In the genomic region with DNA sequence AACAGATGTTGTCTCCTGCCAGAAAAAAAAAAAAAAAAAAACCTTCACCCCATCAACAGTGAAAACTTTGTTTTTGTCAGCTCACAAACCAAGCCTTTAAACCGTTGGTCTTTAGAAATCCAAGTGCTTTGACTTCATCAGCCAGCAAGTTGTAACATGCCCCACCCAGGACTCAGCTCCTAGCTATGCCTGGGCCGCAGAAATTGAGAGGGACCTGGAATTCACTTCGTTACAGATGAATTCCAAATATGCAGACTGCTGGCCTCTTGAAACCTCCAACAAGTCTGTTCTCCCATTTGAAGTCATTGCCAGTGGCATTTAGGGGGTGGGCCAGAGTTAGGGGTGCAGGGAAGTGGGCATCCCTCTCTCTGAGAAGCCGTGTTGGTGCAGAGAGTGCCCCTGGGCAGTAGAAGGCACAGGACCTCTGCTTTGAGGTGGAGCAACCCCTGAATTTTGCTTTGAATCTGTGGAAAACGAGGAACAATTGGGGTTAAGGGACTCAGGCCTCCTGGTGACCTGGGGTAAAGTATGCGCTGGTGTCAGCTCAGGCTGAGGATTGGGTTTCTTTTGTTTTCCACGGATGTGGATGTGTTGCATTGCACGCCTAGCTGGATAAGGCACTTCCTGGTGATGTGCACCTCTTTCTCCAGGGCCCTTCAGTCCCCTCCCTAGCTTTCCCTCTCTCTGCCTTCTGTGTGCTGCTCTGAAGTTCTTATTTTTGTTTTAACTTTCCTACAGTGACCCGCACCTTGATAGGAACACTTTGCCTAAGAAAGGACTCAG, we compare ENCODE assay signal across 11 cellular contexts.
DNase-seq lines count a peak whose midpoint lies in the region; TF ChIP-seq lines count a peak whose summit lies in the region.
"Had no signal": no experiment of that assay in that cellular context is flagged by ENCODE, and none has a peak within 500 bp of the region (broad histone marks: within the 10 kb centered on the region; RNA-seq: fewer than 3 reads in every experiment).

No MANE protein-coding gene starts in this region.

- DNase-seq in astrocyte of the spinal cord (ENCODE audit: low read depth, low spot score), result peak; percentile 45
- DNase-seq in islet precursor cell, result peak; percentile 89
- DNase-seq in smooth muscle cell (lab: John Stamatoyannopoulos, UW; ENCODE audit: unreplicated experiment), result no peak
- no peak for DNase-seq in RKO (ENCODE audit: low spot score)
- no peak for DNase-seq in stimulated activated CD4-positive, alpha-beta T cell treated with anti-CD3 and anti-CD28 coated beads, Interleukin-1b, Interleukin-23, amount 100 ng/mL, for 48 hours
- no peak for DNase-seq in iPS-NIHi11 (ENCODE audit: low spot score)
- DNase-seq: activated CD4-positive, alpha-beta T cell treated with anti-CD3 and anti-CD28 coated beads, Interleukin-2, amount 50 U/mL, for 1 hour; CD4-positive, alpha-beta T cell; NCI-H1694 treated with DMSO at 0.1 percent for 48 hours; RPMI8226 had no signal

- in situ Hi-C loops in astrocyte of the spinal cord (cut with HindIII; ENCODE audit: low sequenced_read_pairs), result no loop called here

- H3K36me3 ChIP-seq in HUES48 (ENCODE audit: control insufficient read depth, insufficient read depth, low read length) (peaks cover 88% of the 10 kb centered on the region), smooth muscle cell (ENCODE audit: low read depth) (no peaks in the 10 kb centered on the region)

- no peak for TF ChIP-seq CTCF in astrocyte of the spinal cord (IDR thresholded peaks at IDR 0.05; ENCODE audit: low read depth, low read length)
- no peak for TF ChIP-seq CTCF in smooth muscle cell (IDR thresholded peaks at IDR 0.05; ENCODE audit: borderline replicate concordance, insufficient read depth, poor library complexity, severe bottlenecking)

- peaks cover 24% of the 10 kb centered on the region for H3K4me1 ChIP-seq in HUES48 (ENCODE audit: control insufficient read depth, insufficient read depth, low read length)
- H3K4me1 ChIP-seq in smooth muscle cell (ENCODE audit: low read depth), result peaks cover 16% of the 10 kb centered on the region

- no peaks in the 10 kb centered on the region for H4K20me1 ChIP-seq in smooth muscle cell (ENCODE audit: low read depth)

- H3K9ac ChIP-seq in HUES48 (ENCODE audit: low read depth, low read length) (no peak overlapping the region), smooth muscle cell (ENCODE audit: low read depth) (no peak overlapping the region)

- no peaks in the 10 kb centered on the region for H3K9me3 ChIP-seq in HUES48 (ENCODE audit: control insufficient read depth, insufficient read depth, low read length)
- no peaks in the 10 kb centered on the region for H3K9me3 ChIP-seq in smooth muscle cell (replicated peaks; ENCODE audit: low read depth)

- H3F3A ChIP-seq in smooth muscle cell (ENCODE audit: low read depth), result peaks cover 20% of the 10 kb centered on the region

- H3K4me3 ChIP-seq in HUES48 (ENCODE audit: low read depth, low read length) (no peak overlapping the region), astrocyte of the spinal cord (ENCODE audit: low read depth, low read length) (no peak overlapping the region), smooth muscle cell (no peak overlapping the region)

- no peaks in the 10 kb centered on the region for H3K27me3 ChIP-seq in HUES48 (ENCODE audit: control insufficient read depth, insufficient read depth, low read length)
- no peaks in the 10 kb centered on the region for H3K27me3 ChIP-seq in smooth muscle cell (ENCODE audit: low read depth)

- 66% methylated on average over 9 of the region's 9 CpGs for WGBS in smooth muscle cell (ENCODE audit: low lambda C conversion rate)

- H2AFZ ChIP-seq in smooth muscle cell (ENCODE audit: low read depth), result no peak overlapping the region

- peak overlapping the region; percentile 48 for H3K27ac ChIP-seq in HUES48 (ENCODE audit: low read depth, low read length)
- peak overlapping the region; percentile 60 for H3K27ac ChIP-seq in smooth muscle cell (ENCODE audit: low read depth)

- no peak overlapping the region for H3K4me2 ChIP-seq in smooth muscle cell

- peaks cover 6% of the 10 kb centered on the region for H3K79me2 ChIP-seq in smooth muscle cell (ENCODE audit: low read depth)

Comparison
In these comparisons a context has a peak if more than half of its experiments do, and no peak if none do; other contexts are left out.
1. DNase-seq: peak in astrocyte of the spinal cord (single experiment) and islet precursor cell (single experiment); none in smooth muscle cell (single experiment), RKO (single experiment), stimulated activated CD4-positive, alpha-beta T cell treated with anti-CD3 and anti-CD28 coated beads, Interleukin-1b, Interleukin-23, amount 100 ng/mL, for 48 hours (single experiment) and iPS-NIHi11 (single experiment).